In the genomic region with DNA sequence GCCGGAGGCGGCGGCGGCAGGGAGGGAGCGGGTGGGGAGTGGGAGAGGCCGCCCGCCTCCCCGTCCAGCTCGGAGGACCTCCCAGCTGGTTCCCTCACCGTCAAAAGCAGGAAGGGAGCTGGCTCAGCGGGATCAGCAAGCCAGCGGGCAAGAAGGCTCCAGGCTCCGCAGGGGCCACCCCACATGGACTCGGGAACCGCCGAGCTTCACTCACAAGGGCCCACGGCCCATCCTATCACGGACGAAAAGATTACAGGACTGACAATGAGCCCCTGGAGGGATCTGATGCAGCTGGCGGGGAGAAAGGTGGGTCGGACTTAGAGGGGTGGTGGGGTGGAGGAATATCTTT, we compare ENCODE assay signal across 8 cellular contexts.
DNase-seq lines count a peak whose midpoint lies in the region; ATAC-seq and TF ChIP-seq lines count a peak whose summit lies in the region.
"Not testable (repeated sequence)": the region's sequence is repeated elsewhere in the genome, so short reads cannot be mapped to it uniquely, and the experiment has no call there.

No MANE protein-coding gene starts in this region.

- peak overlapping the region; percentile 86 for H2AFZ ChIP-seq in PC-9

- CTCF ChIA-PET in PC-9 (lab: Charles Lee), result not testable (repeated sequence)

- ATAC-seq in GM19452 (IDR thresholded peaks at IDR 0.05; ENCODE audit: unreplicated experiment) (peak; percentile 26), HG03469 (IDR thresholded peaks at IDR 0.05; ENCODE audit: unreplicated experiment) (peak; percentile 15)
- ATAC-seq in memory B cell (ENCODE audit: low read depth), result not testable (repeated sequence)

- TF ChIP-seq CTCF in BE2C (IDR thresholded peaks at IDR 0.05; ENCODE audit: low read depth, low read length); PC-9 (conservative IDR thresholded peaks at IDR 0.05); astrocyte of the spinal cord (IDR thresholded peaks at IDR 0.05; ENCODE audit: low read depth, low read length); glutamatergic neuron (IDR thresholded peaks at IDR 0.05; ENCODE audit: partially characterized antibody, unreplicated experiment); spleen (IDR thresholded peaks at IDR 0.05 in 8 of 11, conservative IDR thresholded peaks at IDR 0.05 in 3 of 11): not testable (repeated sequence)

- TF ChIP-seq POLR2A in spleen (IDR thresholded peaks at IDR 0.05), result not testable (repeated sequence)

- H3K9me3 Mint-ChIP-seq in glutamatergic neuron (ENCODE audit: unreplicated experiment); memory B cell: not testable (repeated sequence)

- not testable (repeated sequence) for H3K4me1 Mint-ChIP-seq in glutamatergic neuron (ENCODE audit: low read depth, unreplicated experiment); memory B cell

- H3K36me3 ChIP-seq in BE2C; PC-9 (ENCODE audit: low read depth); spleen: not testable (repeated sequence)

- 14 to 18% (median 17%) methylated on average over 7 to 15 of the region's 21 CpGs; no CpG with 5 or more reads in 2 of the 5 donors for WGBS in spleen, 5 donors

- in situ Hi-C loops in astrocyte of the spinal cord (cut with HindIII; ENCODE audit: low sequenced_read_pairs), result not testable (repeated sequence)

- not testable (repeated sequence) for H3F3A ChIP-seq in PC-9 (ENCODE audit: insufficient read depth, low read depth)

- not testable (repeated sequence) for H3K36me3 Mint-ChIP-seq in glutamatergic neuron (ENCODE audit: unreplicated experiment); memory B cell

- not testable (repeated sequence) for H3K4me3 Mint-ChIP-seq in glutamatergic neuron (ENCODE audit: unreplicated experiment); memory B cell

- not testable (repeated sequence) for H3K27ac ChIP-seq in PC-9
- H3K27ac ChIP-seq in spleen, result peak overlapping the region in 5 of 8 donors; percentile 65 to 84 (median 80)

- H3K9me3 ChIP-seq in BE2C; PC-9 (ENCODE audit: insufficient read depth, low read depth); spleen: not testable (repeated sequence)

- intact Hi-C loops in PC-9 (cut with micrococcal nuclease; ENCODE audit: unreplicated experiment); spleen (cut with DNase I; ENCODE audit: low total_unique reads): not testable (repeated sequence)

- H3K4me3 ChIP-seq in BE2C (ENCODE audit: low read depth, low read length) (peak overlapping the region; percentile 37), PC-9 (peak overlapping the region; percentile 65), spleen (peak overlapping the region in 6 of 8 donors; percentile 19 to 62 (median 39))
- not testable (repeated sequence) for H3K4me3 ChIP-seq in astrocyte of the spinal cord (ENCODE audit: low read depth, low read length)

- not testable (repeated sequence) for H3K27me3 Mint-ChIP-seq in glutamatergic neuron (ENCODE audit: unreplicated experiment); memory B cell

- POLR2A ChIA-PET in PC-9 (lab: Charles Lee; ENCODE audit: unreplicated experiment), result not testable (repeated sequence)

- not testable (repeated sequence) for H3K79me2 ChIP-seq in PC-9 (ENCODE audit: low read depth)

- not testable (repeated sequence) for H3K27me3 ChIP-seq in BE2C; PC-9 (ENCODE audit: insufficient read depth, low read depth); spleen (replicated peaks in 1 of 7)

- H4K20me1 ChIP-seq in PC-9 (ENCODE audit: insufficient read depth), result not testable (repeated sequence)

- peak; percentile 11 for DNase-seq in BE2C
- not testable (repeated sequence) for DNase-seq in PC-9
- DNase-seq in astrocyte of the spinal cord (ENCODE audit: low read depth, low spot score), result peak; percentile 0
- DNase-seq in glutamatergic neuron, result peak; percentile 13
- DNase-seq in memory B cell (ENCODE audit: low spot score in 2 of 2), result peak; percentile 3 to 16
- peak; percentile 83 for DNase-seq in spleen

- H3K4me2 ChIP-seq in PC-9, result peak overlapping the region; percentile 84

- H3K27ac Mint-ChIP-seq in glutamatergic neuron (ENCODE audit: unreplicated experiment); memory B cell: not testable (repeated sequence)

- not testable (repeated sequence) for BruUV-seq in PC-9 (replicated peaks; lab: Mats Ljungman, UMichigan)

- not testable (repeated sequence) for H3K9me2 ChIP-seq in PC-9 (ENCODE audit: insufficient read depth)

- H3K4me1 ChIP-seq in BE2C; PC-9 (replicated peaks; ENCODE audit: insufficient read depth); spleen: not testable (repeated sequence)
